ENCODE assay signal across 10 cellular contexts in genomic region chr22:28116261-28116673, GRCh38.
DNase-seq lines count a peak whose midpoint lies in the region; ATAC-seq, FAIRE-seq and TF ChIP-seq lines count a peak whose summit lies in the region.
"Had no signal": no experiment of that assay in that cellular context is flagged by ENCODE, and none has a peak within 500 bp of the region (broad histone marks: within the 10 kb centered on the region; RNA-seq: fewer than 3 reads in every experiment).

No MANE protein-coding gene starts in this region.

- POLR2A ChIA-PET in HepG2 (lab: Yijun Ruan, JAX): no interaction called here

- no peak overlapping the region for H3K27ac Mint-ChIP-seq in stimulated activated memory B cell treated with anti-CD40 and anti-IgM and Interleukin-4, amounts not matched to agents 10 μg/mL and 1 μg/mL and 100 μg/mL, for 72 hours

- no peak overlapping the region for H3K4me2 ChIP-seq in HepG2 (ENCODE audit: low read depth, low read length)

- no peak for TF ChIP-seq RAD21 in HepG2 (CRISPR knock-in tag; IDR thresholded peaks at IDR 0.05)

- peak; percentile 20 for DNase-seq in HT1080 (ENCODE audit: low read depth)
- DNase-seq in cardiac fibroblast (ENCODE audit: low read depth in 2 of 2): peak; percentile 89 to 92
- DNase-seq in kidney tubule cell (ENCODE audit: low spot score): peak; percentile 95
- peak; percentile 66 to 74 for DNase-seq in tibial artery
- DNase-seq in left colon: no peak
- DNase-seq in HepG2 (ENCODE audit: low spot score): no peak
- DNase-seq: activated naive CD4-positive, alpha-beta T cell treated with Interleukin-2 at 50 U/mL for 16 hours; NCI-H1105 treated with DMSO at 0.1 percent for 48 hours had no signal

- H3K9me3 ChIP-seq in tibial artery: no peaks in the 10 kb centered on the region
- H3K9me3 ChIP-seq in HepG2 (ENCODE audit: low read length): no peaks in the 10 kb centered on the region

- H3K4me3 Mint-ChIP-seq in stimulated activated memory B cell treated with anti-CD40 and anti-IgM and Interleukin-4, amounts not matched to agents 10 μg/mL and 1 μg/mL and 100 μg/mL, for 72 hours: no peak overlapping the region

- H3K27ac ChIP-seq in tibial artery (peak overlapping the region in 1 of 2 donors; percentile 36), HepG2 (ENCODE audit: extremely low read length, insufficient read depth, low read length) (no peak overlapping the region)

- in situ Hi-C loops in HepG2 (cut with HindIII; ENCODE audit: extremely low pct_ligation_motif_present, low pct_unique_long_range_greater_than_20kb): no loop called here

- H3K4me3 ChIP-seq in cardiac fibroblast (replicated peaks in 1 of 2; ENCODE audit: low read depth in 2 of 2, low read length in 2 of 2) (no peak overlapping the region), tibial artery (no peak overlapping the region), HepG2 (replicated peaks in 1 of 3; ENCODE audit: insufficient read depth in 1 of 3, low read depth in 2 of 3, low read length in 3 of 3) (no peak overlapping the region)

- no peak for TF ChIP-seq CTCF in cardiac fibroblast (IDR thresholded peaks at IDR 0.05; ENCODE audit: low read depth, low read length)
- no peak for TF ChIP-seq CTCF in tibial artery (IDR thresholded peaks at IDR 0.05)
- TF ChIP-seq CTCF in HepG2 (CRISPR knock-in tag; IDR thresholded peaks at IDR 0.05): no peak

- CTCF ChIA-PET in HepG2 (lab: Yijun Ruan, JAX; ENCODE audit: low intra/inter-chr PET ratio, low total read pairs): no interaction called here

- no TSS peak for BruUV-seq in HepG2 (replicated peaks; lab: Mats Ljungman, UMichigan)

- H3K36me3 ChIP-seq in tibial artery (no peaks in the 10 kb centered on the region), HepG2 (replicated peaks in 1 of 2; ENCODE audit: control insufficient read depth in 1 of 2, insufficient read depth in 2 of 2, low read length in 2 of 2) (peaks cover 0 to 2% of the 10 kb centered on the region in 2 experiments; a peak in 1 of 5 replicates)

- no peak overlapping the region for H2AFZ ChIP-seq in HepG2 (ENCODE audit: low read length)

- H3K79me2 ChIP-seq in HepG2 (ENCODE audit: insufficient read depth, low read length): no peaks in the 10 kb centered on the region

- no peaks in the 10 kb centered on the region for H4K20me1 ChIP-seq in HepG2 (ENCODE audit: insufficient read depth, low read length)

- intact Hi-C loops in tibial artery (cut with DNase I; ENCODE audit: low total_unique reads) (no loop called here), left colon (cut with DNase I, micrococcal nuclease) (no loop called here), HepG2 (cut with micrococcal nuclease; ENCODE audit: unreplicated experiment) (no loop called here)

- no peaks in the 10 kb centered on the region for H3K4me1 Mint-ChIP-seq in stimulated activated memory B cell treated with anti-CD40 and anti-IgM and Interleukin-4, amounts not matched to agents 10 μg/mL and 1 μg/mL and 100 μg/mL, for 72 hours

- 92% methylated on average over 2 of the region's 2 CpGs for WGBS in HepG2 (ENCODE audit: low lambda C conversion rate)

- H3K9ac ChIP-seq in HepG2 (ENCODE audit: insufficient read depth, low read depth, low read length): no peak overlapping the region

- FAIRE-seq in HepG2 (lab: Jason Lieb, UNC): no peak

- H3K36me3 Mint-ChIP-seq in stimulated activated memory B cell treated with anti-CD40 and anti-IgM and Interleukin-4, amounts not matched to agents 10 μg/mL and 1 μg/mL and 100 μg/mL, for 72 hours: no peaks in the 10 kb centered on the region

- TF ChIP-seq POLR2A in HepG2 (IDR thresholded peaks at IDR 0.05; ENCODE audit: insufficient read depth in 1 of 2, low read depth in 2 of 2, low read length in 2 of 2): no peak

- no peaks in the 10 kb centered on the region for H3K27me3 ChIP-seq in tibial artery
- H3K27me3 ChIP-seq in HepG2 (ENCODE audit: control insufficient read depth in 1 of 2, insufficient read depth in 2 of 2, low read length in 2 of 2): no peaks in the 10 kb centered on the region

- H3K9me3 Mint-ChIP-seq in stimulated activated memory B cell treated with anti-CD40 and anti-IgM and Interleukin-4, amounts not matched to agents 10 μg/mL and 1 μg/mL and 100 μg/mL, for 72 hours: no peaks in the 10 kb centered on the region

- H3K4me1 ChIP-seq in tibial artery (peaks cover 0 to 45% (median 15%) of the 10 kb centered on the region in 4 donors), HepG2 (ENCODE audit: insufficient read depth, low read length) (no peaks in the 10 kb centered on the region)

- no peaks in the 10 kb centered on the region for H3K27me3 Mint-ChIP-seq in stimulated activated memory B cell treated with anti-CD40 and anti-IgM and Interleukin-4, amounts not matched to agents 10 μg/mL and 1 μg/mL and 100 μg/mL, for 72 hours

- ATAC-seq in stimulated activated memory B cell treated with anti-CD40 and anti-IgM and Interleukin-4, amounts not matched to agents 10 μg/mL and 1 μg/mL and 100 μg/mL, for 72 hours: no peak
- no peak for ATAC-seq in left colon
- no peak for ATAC-seq in HG03025 (IDR thresholded peaks at IDR 0.05; ENCODE audit: low FRiP score, unreplicated experiment)
- ATAC-seq in HepG2: no peak

- TF ChIP-seq EP300 in HepG2 (IDR thresholded peaks at IDR 0.05; ENCODE audit: low read depth in 2 of 2, low read length in 2 of 2) (no peak), HepG2 (CRISPR knock-in tag; IDR thresholded peaks at IDR 0.05; ENCODE audit: borderline replicate concordance) (no peak)

TF ChIP-seq in HepG2, 621 proteins besides CTCF, POLR2A, EP300 and RAD21:
- TF ChIP-seq SP140L (CRISPR knock-in tag; IDR thresholded peaks at IDR 0.05; ENCODE audit: borderline replicate concordance) (no peak), ZNF605 (CRISPR knock-in tag; IDR thresholded peaks at IDR 0.05) (no peak), RBM22 (optimal IDR thresholded peaks at IDR 0.05; ENCODE audit: low read length) (no peak), ZNF615 (CRISPR knock-in tag; IDR thresholded peaks at IDR 0.05; ENCODE audit: borderline replicate concordance) (no peak), ZNF510 (CRISPR knock-in tag; IDR thresholded peaks at IDR 0.05; ENCODE audit: low read depth) (no peak), KAT8 (CRISPR knock-in tag; IDR thresholded peaks at IDR 0.05) (no peak), KDM3A (CRISPR knock-in tag; IDR thresholded peaks at IDR 0.05; ENCODE audit: low read depth) (no peak), ZZZ3 (CRISPR knock-in tag; IDR thresholded peaks at IDR 0.05; ENCODE audit: borderline replicate concordance) (no peak), RFXAP (CRISPR knock-in tag; IDR thresholded peaks at IDR 0.05; ENCODE audit: borderline replicate concordance) (no peak), ATRX (CRISPR knock-in tag; IDR thresholded peaks at IDR 0.05; ENCODE audit: borderline replicate concordance) (no peak), KLF9 (CRISPR knock-in tag; IDR thresholded peaks at IDR 0.05; ENCODE audit: low read depth) (no peak), ZBTB33 (CRISPR knock-in tag; IDR thresholded peaks at IDR 0.05) (no peak), ZMAT3 (CRISPR knock-in tag; conservative IDR thresholded peaks at IDR 0.05) (no peak), SNAPC5 (CRISPR knock-in tag; IDR thresholded peaks at IDR 0.05; ENCODE audit: borderline replicate concordance) (no peak)

Comparison
In these comparisons a context has a peak if more than half of its experiments do, and no peak if none do; other contexts are left out.
1. DNase-seq: peak in HT1080 (single experiment), cardiac fibroblast (2 of 2), kidney tubule cell (single experiment) and tibial artery (2 of 2); none in left colon (0 of 2) and HepG2 (single experiment).